In genomic region chr6:29705389-29706231, GRCh38 we compare ENCODE assay signal across 8 cellular contexts. TPM values are rescaled to one million over a fixed set of nuclear protein-coding genes. Genes with fewer than 3 reads are reported as not detected.
DNase-seq lines count a peak whose midpoint lies in the region; ATAC-seq and TF ChIP-seq lines count a peak whose summit lies in the region.

No MANE protein-coding gene starts in this region.

- H3K79me2 ChIP-seq in Loucy (ENCODE audit: insufficient read depth, low read length) = no peaks in the 10 kb centered on the region

- H3K36me3 Mint-ChIP-seq in stimulated activated memory B cell treated with anti-CD40 and anti-IgM and Interleukin-4, amounts not matched to agents 10 μg/mL and 1 μg/mL and 100 μg/mL, for 72 hours = no peaks in the 10 kb centered on the region

- TF ChIP-seq CTCF in Loucy (conservative IDR thresholded peaks at IDR 0.05; ENCODE audit: low read length) (peak; percentile 93), brain microvascular endothelial cell (IDR thresholded peaks at IDR 0.05; ENCODE audit: low read depth, low read length, missing control alignments) (peak; percentile 50), kidney epithelial cell (IDR thresholded peaks at IDR 0.05; ENCODE audit: insufficient read depth, low read length, poor library complexity, severe bottlenecking) (peak; percentile 61), thyroid gland (IDR thresholded peaks at IDR 0.05) (peak in 4 of 6 experiments; percentile 54 to 66 (median 62))

- H4K20me1 ChIP-seq in Loucy (ENCODE audit: insufficient read depth, low read length, poor library complexity, severe bottlenecking) = no peaks in the 10 kb centered on the region

- H3K9ac ChIP-seq in Loucy (ENCODE audit: low read depth, low read length, poor library complexity, severe bottlenecking) = no peak overlapping the region

- H3K27ac ChIP-seq in brain microvascular endothelial cell (no peak overlapping the region), thyroid gland (no peak overlapping the region)

- DNase-seq in NCI-H2029 (lab: John Stamatoyannopoulos, UW) = peak; percentile 5
- no peak for DNase-seq in NCI-H2029 treated with DMSO at 0.1 percent for 48 hours (lab: John Stamatoyannopoulos, UW)
- no peak for DNase-seq in brain microvascular endothelial cell
- no peak for DNase-seq in kidney epithelial cell (ENCODE audit: low read depth)
- DNase-seq in thyroid gland = peak in 1 of 2 donors; percentile 22
- no peak for DNase-seq in activated gamma-delta T cell treated with Interleukin-2 at 50 U/mL for 16 hours

- H3K4me1 Mint-ChIP-seq in stimulated activated memory B cell treated with anti-CD40 and anti-IgM and Interleukin-4, amounts not matched to agents 10 μg/mL and 1 μg/mL and 100 μg/mL, for 72 hours = peaks cover 27% of the 10 kb centered on the region

- H3K27me3 ChIP-seq in Loucy (ENCODE audit: insufficient read depth, low read length, poor library complexity, severe bottlenecking) = no peaks in the 10 kb centered on the region
- peaks cover 3% of the 10 kb centered on the region for H3K27me3 ChIP-seq in brain microvascular endothelial cell (replicated peaks)
- H3K27me3 ChIP-seq in kidney epithelial cell (ENCODE audit: control insufficient read depth, insufficient read depth, low read length) = peaks cover 4% of the 10 kb centered on the region
- no peaks in the 10 kb centered on the region for H3K27me3 ChIP-seq in thyroid gland

- H3K9me3 ChIP-seq in Loucy (ENCODE audit: insufficient read depth, low read depth, low read length) = no peaks in the 10 kb centered on the region
- no peaks in the 10 kb centered on the region for H3K9me3 ChIP-seq in thyroid gland

- TF ChIP-seq POLR2A in thyroid gland (IDR thresholded peaks at IDR 0.05) = no peak

- H3K4me1 ChIP-seq in Loucy (ENCODE audit: insufficient read depth, low read length, poor library complexity, severe bottlenecking) (peaks cover 22% of the 10 kb centered on the region), thyroid gland (no peaks in the 10 kb centered on the region)

- H3K4me3 ChIP-seq in Loucy (ENCODE audit: low read length, poor library complexity, severe bottlenecking) (no peak overlapping the region), brain microvascular endothelial cell (ENCODE audit: low read depth, low read length) (no peak overlapping the region), kidney epithelial cell (ENCODE audit: low read depth, low read length) (no peak overlapping the region), thyroid gland (replicated peaks in 1 of 3) (no peak overlapping the region)

- ATAC-seq in stimulated activated memory B cell treated with anti-CD40 and anti-IgM and Interleukin-4, amounts not matched to agents 10 μg/mL and 1 μg/mL and 100 μg/mL, for 72 hours = no peak

- H3K4me3 Mint-ChIP-seq in stimulated activated memory B cell treated with anti-CD40 and anti-IgM and Interleukin-4, amounts not matched to agents 10 μg/mL and 1 μg/mL and 100 μg/mL, for 72 hours = no peak overlapping the region

- in situ Hi-C loops in brain microvascular endothelial cell (cut with HindIII; ENCODE audit: low pct_ligation_motif_present, low sequenced_read_pairs) = no loop called here

- peaks cover 37% of the 10 kb centered on the region for H3K27me3 Mint-ChIP-seq in stimulated activated memory B cell treated with anti-CD40 and anti-IgM and Interleukin-4, amounts not matched to agents 10 μg/mL and 1 μg/mL and 100 μg/mL, for 72 hours

- no peaks in the 10 kb centered on the region for H3K36me3 ChIP-seq in Loucy (ENCODE audit: insufficient read depth, low read length)
- no peaks in the 10 kb centered on the region for H3K36me3 ChIP-seq in brain microvascular endothelial cell (replicated peaks)
- no peaks in the 10 kb centered on the region for H3K36me3 ChIP-seq in kidney epithelial cell (ENCODE audit: control insufficient read depth, insufficient read depth, low read length)
- H3K36me3 ChIP-seq in thyroid gland = no peaks in the 10 kb centered on the region

- H3K9me2 ChIP-seq in Loucy (replicated peaks; ENCODE audit: low read depth, low read length) = no peaks in the 10 kb centered on the region

- H3K27ac Mint-ChIP-seq in stimulated activated memory B cell treated with anti-CD40 and anti-IgM and Interleukin-4, amounts not matched to agents 10 μg/mL and 1 μg/mL and 100 μg/mL, for 72 hours = no peak overlapping the region

- H2AFZ ChIP-seq in Loucy (ENCODE audit: low read length) = no peak overlapping the region

- H3K4me2 ChIP-seq in Loucy (ENCODE audit: low read depth, low read length, poor library complexity, severe bottlenecking) = no peak overlapping the region

- WGBS in thyroid gland, 2 donors = 40 to 59% methylated on average over 10 of the region's 10 CpGs

- H3K9me3 Mint-ChIP-seq in stimulated activated memory B cell treated with anti-CD40 and anti-IgM and Interleukin-4, amounts not matched to agents 10 μg/mL and 1 μg/mL and 100 μg/mL, for 72 hours = no peaks in the 10 kb centered on the region

- intact Hi-C loops in thyroid gland (cut with DNase I) = loop anchor here (2.0 kb wide), 1 partner anchor 131 kb away; no protein-coding TSS in a partner anchor

- no peaks in the 10 kb centered on the region for H3F3A ChIP-seq in Loucy (ENCODE audit: low read depth)

RNA-seq across cellular contexts. Expression of gene HLA-F, which starts 17.6 kb away (rescaled TPM):
- 9.0 TPM in 2 replicates for total RNA-seq in kidney epithelial cell
- total RNA-seq in thyroid gland = 10 to 100 TPM; 33.9 to 81.3 (median 44.6) TPM

RNA-seq across cellular contexts. Expression of gene ZFP57, which starts 24.7 kb away (rescaled TPM):
- total RNA-seq in kidney epithelial cell (0.07 and 0.08 TPM in 2 replicates), thyroid gland (not detected)

RNA-seq across cellular contexts. Expression of gene MOG, which starts 48.7 kb away (rescaled TPM):
- total RNA-seq in kidney epithelial cell = not detected in 2 replicates
- not detected for total RNA-seq in thyroid gland
